ENCODE assay signal across 2 cellular contexts in genomic region chr2:187527262-187527661, GRCh38.
TF ChIP-seq lines count a peak whose summit lies in the region.

No MANE protein-coding gene starts in this region.

TF ChIP-seq in SK-N-SH, 30 proteins besides CTCF, POLR2A, EP300 and RAD21 (continued from another document):
- TF ChIP-seq, protein P1, sequence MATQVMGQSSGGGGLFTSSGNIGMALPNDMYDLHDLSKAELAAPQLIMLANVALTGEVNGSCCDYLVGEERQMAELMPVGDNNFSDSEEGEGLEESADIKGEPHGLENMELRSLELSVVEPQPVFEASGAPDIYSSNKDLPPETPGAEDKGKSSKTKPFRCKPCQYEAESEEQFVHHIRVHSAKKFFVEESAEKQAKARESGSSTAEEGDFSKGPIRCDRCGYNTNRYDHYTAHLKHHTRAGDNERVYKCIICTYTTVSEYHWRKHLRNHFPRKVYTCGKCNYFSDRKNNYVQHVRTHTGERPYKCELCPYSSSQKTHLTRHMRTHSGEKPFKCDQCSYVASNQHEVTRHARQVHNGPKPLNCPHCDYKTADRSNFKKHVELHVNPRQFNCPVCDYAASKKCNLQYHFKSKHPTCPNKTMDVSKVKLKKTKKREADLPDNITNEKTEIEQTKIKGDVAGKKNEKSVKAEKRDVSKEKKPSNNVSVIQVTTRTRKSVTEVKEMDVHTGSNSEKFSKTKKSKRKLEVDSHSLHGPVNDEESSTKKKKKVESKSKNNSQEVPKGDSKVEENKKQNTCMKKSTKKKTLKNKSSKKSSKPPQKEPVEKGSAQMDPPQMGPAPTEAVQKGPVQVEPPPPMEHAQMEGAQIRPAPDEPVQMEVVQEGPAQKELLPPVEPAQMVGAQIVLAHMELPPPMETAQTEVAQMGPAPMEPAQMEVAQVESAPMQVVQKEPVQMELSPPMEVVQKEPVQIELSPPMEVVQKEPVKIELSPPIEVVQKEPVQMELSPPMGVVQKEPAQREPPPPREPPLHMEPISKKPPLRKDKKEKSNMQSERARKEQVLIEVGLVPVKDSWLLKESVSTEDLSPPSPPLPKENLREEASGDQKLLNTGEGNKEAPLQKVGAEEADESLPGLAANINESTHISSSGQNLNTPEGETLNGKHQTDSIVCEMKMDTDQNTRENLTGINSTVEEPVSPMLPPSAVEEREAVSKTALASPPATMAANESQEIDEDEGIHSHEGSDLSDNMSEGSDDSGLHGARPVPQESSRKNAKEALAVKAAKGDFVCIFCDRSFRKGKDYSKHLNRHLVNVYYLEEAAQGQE (IDR thresholded peaks at IDR 0.05; ENCODE audit: low read depth, low read length), result no peak
- TF ChIP-seq, protein P2, sequence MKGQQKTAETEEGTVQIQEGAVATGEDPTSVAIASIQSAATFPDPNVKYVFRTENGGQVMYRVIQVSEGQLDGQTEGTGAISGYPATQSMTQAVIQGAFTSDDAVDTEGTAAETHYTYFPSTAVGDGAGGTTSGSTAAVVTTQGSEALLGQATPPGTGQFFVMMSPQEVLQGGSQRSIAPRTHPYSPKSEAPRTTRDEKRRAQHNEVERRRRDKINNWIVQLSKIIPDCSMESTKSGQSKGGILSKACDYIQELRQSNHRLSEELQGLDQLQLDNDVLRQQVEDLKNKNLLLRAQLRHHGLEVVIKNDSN (IDR thresholded peaks at IDR 0.05; ENCODE audit: borderline replicate concordance, low read depth), result no peak
- TF ChIP-seq IRF3 (IDR thresholded peaks at IDR 0.05; ENCODE audit: low read depth, low read length), result no peak
- TF ChIP-seq, protein P3, sequence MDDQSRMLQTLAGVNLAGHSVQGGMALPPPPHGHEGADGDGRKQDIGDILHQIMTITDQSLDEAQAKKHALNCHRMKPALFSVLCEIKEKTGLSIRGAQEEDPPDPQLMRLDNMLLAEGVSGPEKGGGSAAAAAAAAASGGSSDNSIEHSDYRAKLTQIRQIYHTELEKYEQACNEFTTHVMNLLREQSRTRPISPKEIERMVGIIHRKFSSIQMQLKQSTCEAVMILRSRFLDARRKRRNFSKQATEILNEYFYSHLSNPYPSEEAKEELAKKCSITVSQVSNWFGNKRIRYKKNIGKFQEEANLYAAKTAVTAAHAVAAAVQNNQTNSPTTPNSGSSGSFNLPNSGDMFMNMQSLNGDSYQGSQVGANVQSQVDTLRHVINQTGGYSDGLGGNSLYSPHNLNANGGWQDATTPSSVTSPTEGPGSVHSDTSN (IDR thresholded peaks at IDR 0.05), result no peak
- no peak for TF ChIP-seq NFIC (IDR thresholded peaks at IDR 0.05; ENCODE audit: borderline replicate concordance)
- TF ChIP-seq CHD2 (IDR thresholded peaks at IDR 0.05; ENCODE audit: low read length, partially characterized antibody), result no peak
- no peak for TF ChIP-seq EZH2phosphoT487 (IDR thresholded peaks at IDR 0.05; ENCODE audit: borderline replicate concordance, low read depth)
- TF ChIP-seq YY1 (IDR thresholded peaks at IDR 0.05; ENCODE audit: low read depth), result no peak
- no peak for TF ChIP-seq RCOR1 (IDR thresholded peaks at IDR 0.05; ENCODE audit: low read length)

TF ChIP-seq in SK-N-SH treated with all-trans-retinoic acid at 6 μM for 48 hours, 23 proteins besides CTCF, POLR2A, EP300 and RAD21 (continued from another document):
- TF ChIP-seq, protein P4, sequence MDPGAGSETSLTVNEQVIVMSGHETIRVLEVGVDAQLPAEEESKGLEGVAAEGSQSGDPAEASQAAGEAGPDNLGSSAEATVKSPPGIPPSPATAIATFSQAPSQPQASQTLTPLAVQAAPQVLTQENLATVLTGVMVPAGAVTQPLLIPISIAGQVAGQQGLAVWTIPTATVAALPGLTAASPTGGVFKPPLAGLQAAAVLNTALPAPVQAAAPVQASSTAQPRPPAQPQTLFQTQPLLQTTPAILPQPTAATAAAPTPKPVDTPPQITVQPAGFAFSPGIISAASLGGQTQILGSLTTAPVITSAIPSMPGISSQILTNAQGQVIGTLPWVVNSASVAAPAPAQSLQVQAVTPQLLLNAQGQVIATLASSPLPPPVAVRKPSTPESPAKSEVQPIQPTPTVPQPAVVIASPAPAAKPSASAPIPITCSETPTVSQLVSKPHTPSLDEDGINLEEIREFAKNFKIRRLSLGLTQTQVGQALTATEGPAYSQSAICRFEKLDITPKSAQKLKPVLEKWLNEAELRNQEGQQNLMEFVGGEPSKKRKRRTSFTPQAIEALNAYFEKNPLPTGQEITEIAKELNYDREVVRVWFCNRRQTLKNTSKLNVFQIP (CRISPR knock-in tag; IDR thresholded peaks at IDR 0.05; ENCODE audit: borderline replicate concordance, low read depth), result no peak
- TF ChIP-seq ESRRG (CRISPR knock-in tag; IDR thresholded peaks at IDR 0.05) (no peak), ZFP3 (CRISPR knock-in tag; IDR thresholded peaks at IDR 0.05) (no peak), CREB5 (CRISPR knock-in tag; IDR thresholded peaks at IDR 0.05; ENCODE audit: low read depth) (no peak), RARB (CRISPR knock-in tag; IDR thresholded peaks at IDR 0.05) (no peak), CSDC2 (CRISPR knock-in tag; IDR thresholded peaks at IDR 0.05) (no peak), BACH2 (CRISPR knock-in tag; IDR thresholded peaks at IDR 0.05; ENCODE audit: borderline replicate concordance) (no peak), GLIS3 (CRISPR knock-in tag; IDR thresholded peaks at IDR 0.05) (no peak), ISL1 (CRISPR knock-in tag; IDR thresholded peaks at IDR 0.05) (no peak), ZNF70 (CRISPR knock-in tag; IDR thresholded peaks at IDR 0.05) (no peak)
